ENCODE assay signal across 8 cellular contexts in genomic region chr6:134822920-134823430, GRCh38.
DNase-seq lines count a peak whose midpoint lies in the region; ATAC-seq and TF ChIP-seq lines count a peak whose summit lies in the region.

No MANE protein-coding gene starts in this region.

- H3K4me1 ChIP-seq in breast epithelium (peaks cover 0 to 7% of the 10 kb centered on the region in 2 donors), spleen (peaks cover 0 to 4% (median 0%) of the 10 kb centered on the region in 6 donors)

- TF ChIP-seq CTCF in breast epithelium (IDR thresholded peaks at IDR 0.05) (peak; percentile 72 to 94 (median 86)), spleen (IDR thresholded peaks at IDR 0.05 in 8 of 11, conservative IDR thresholded peaks at IDR 0.05 in 3 of 11) (peak; percentile 49 to 95 (median 74))

- 9 to 14% (median 12%) methylated on average over 10 of the region's 10 CpGs for WGBS in spleen, 5 donors

- no peaks in the 10 kb centered on the region for H3K36me3 ChIP-seq in breast epithelium
- no peaks in the 10 kb centered on the region for H3K36me3 ChIP-seq in spleen

- in situ Hi-C loops in SK-MEL-5 (cut with HindIII; ENCODE audit: low pct_unique_long_range_greater_than_20kb, low sequenced_read_pairs) = loop anchor here (5.0 kb wide), 1 partner anchor 96 kb away; no protein-coding TSS in a partner anchor

- intact Hi-C loops in breast epithelium (cut with DNase I; ENCODE audit: low total_unique reads) (loop anchor here (10.0 kb wide), 1 partner anchor 648 kb away; no protein-coding TSS in a partner anchor), spleen (cut with DNase I; ENCODE audit: low total_unique reads) (loop anchor here (5.0 to 10.0 kb wide), 3 partner anchors 178 to 666 kb away; no protein-coding TSS in a partner anchor)

- H3K27ac ChIP-seq in breast epithelium = peak overlapping the region in 1 of 2 donors; percentile 44
- H3K27ac ChIP-seq in spleen = no peak overlapping the region

- peak; percentile 23 for DNase-seq in activated naive CD4-positive, alpha-beta T cell treated with Interleukin-2 at 50 U/mL for 16 hours
- DNase-seq in activated naive CD4-positive, alpha-beta T cell (lab: John Stamatoyannopoulos, UW) = no peak
- peak; percentile 59 for DNase-seq in NCI-H1048 (lab: John Stamatoyannopoulos, UW)
- peak; percentile 93 for DNase-seq in SK-MEL-5 (ENCODE audit: low read depth, low spot score)
- DNase-seq in breast epithelium (ENCODE audit: low spot score in 2 of 2) = no peak
- peak; percentile 86 for DNase-seq in iris pigment epithelial cell (ENCODE audit: low read depth)
- DNase-seq in spleen = no peak

- ATAC-seq in HG02588 (IDR thresholded peaks at IDR 0.05; ENCODE audit: unreplicated experiment) = peak; percentile 72

- H3K27me3 ChIP-seq in breast epithelium = no peaks in the 10 kb centered on the region
- no peaks in the 10 kb centered on the region for H3K27me3 ChIP-seq in spleen (replicated peaks in 1 of 7)

- TF ChIP-seq POLR2A in breast epithelium (IDR thresholded peaks at IDR 0.05) = no peak
- TF ChIP-seq POLR2A in spleen (IDR thresholded peaks at IDR 0.05) = no peak

- H3K9me3 ChIP-seq in breast epithelium (no peaks in the 10 kb centered on the region), spleen (peaks cover 0 to 10% (median 0%) of the 10 kb centered on the region in 8 donors)

- no peak overlapping the region for H3K4me3 ChIP-seq in breast epithelium
- H3K4me3 ChIP-seq in spleen = no peak overlapping the region

Comparison
In these comparisons a context has a peak if more than half of its experiments do, and no peak if none do; other contexts are left out.
1. DNase-seq: peak in activated naive CD4-positive, alpha-beta T cell treated with Interleukin-2 at 50 U/mL for 16 hours (single experiment), NCI-H1048 (single experiment), SK-MEL-5 (single experiment) and iris pigment epithelial cell (single experiment); none in activated naive CD4-positive, alpha-beta T cell (0 of 4), breast epithelium (0 of 2) and spleen (single experiment).